In genomic region chr11:11579012-11579755, GRCh38 we compare ENCODE assay signal across 15 cellular contexts. TPM values are rescaled to one million over a fixed set of nuclear protein-coding genes. Genes with fewer than 3 reads are reported as not detected.
DNase-seq lines count a peak whose midpoint lies in the region; ATAC-seq, FAIRE-seq and TF ChIP-seq lines count a peak whose summit lies in the region.
"Had no signal": no experiment of that assay in that cellular context is flagged by ENCODE, and none has a peak within 500 bp of the region (broad histone marks: within the 10 kb centered on the region; RNA-seq: fewer than 3 reads in every experiment).

No MANE protein-coding gene starts in this region.

- no peaks in the 10 kb centered on the region for H3K9me3 ChIP-seq in right lobe of liver
- no peaks in the 10 kb centered on the region for H3K9me3 ChIP-seq in HepG2 (ENCODE audit: low read length)
- H3K9me3 ChIP-seq in ascending aorta, result no peaks in the 10 kb centered on the region
- H3K9me3 ChIP-seq: esophagus squamous epithelium had no signal

- no peak overlapping the region for H3K4me2 ChIP-seq in HepG2 (ENCODE audit: low read depth, low read length)

- H4K20me1 ChIP-seq in HepG2 (ENCODE audit: insufficient read depth, low read length), result no peaks in the 10 kb centered on the region

- CTCF ChIA-PET in HepG2 (lab: Yijun Ruan, JAX; ENCODE audit: low intra/inter-chr PET ratio, low total read pairs), result no interaction called here

- H2AFZ ChIP-seq in HepG2 (ENCODE audit: low read length), result no peak overlapping the region

- no peak for TF ChIP-seq RAD21 in HepG2 (CRISPR knock-in tag; IDR thresholded peaks at IDR 0.05)

- POLR2A ChIA-PET in HepG2 (lab: Yijun Ruan, JAX), result no interaction called here

- TF ChIP-seq CTCF in right lobe of liver (IDR thresholded peaks at IDR 0.05) (no peak), HepG2 (CRISPR knock-in tag; IDR thresholded peaks at IDR 0.05) (no peak), ascending aorta (IDR thresholded peaks at IDR 0.05) (no peak), foreskin fibroblast (IDR thresholded peaks at IDR 0.05; ENCODE audit: low read depth, low read length) (no peak)

- H3K27me3 ChIP-seq in right lobe of liver, result no peaks in the 10 kb centered on the region
- H3K27me3 ChIP-seq in HepG2 (ENCODE audit: control insufficient read depth in 1 of 2, insufficient read depth in 2 of 2, low read length in 2 of 2), result peaks cover 4 to 20% of the 10 kb centered on the region in 2 experiments; a peak in 4 of 5 replicates
- no peaks in the 10 kb centered on the region for H3K27me3 ChIP-seq in ascending aorta
- H3K27me3 ChIP-seq: esophagus squamous epithelium had no signal

- H3K4me3 ChIP-seq in right lobe of liver (no peak overlapping the region), HepG2 (replicated peaks in 1 of 3; ENCODE audit: insufficient read depth in 1 of 3, low read depth in 2 of 3, low read length in 3 of 3) (no peak overlapping the region), ascending aorta (no peak overlapping the region), foreskin fibroblast (ENCODE audit: low read depth in 1 of 2, low read length in 2 of 2) (no peak overlapping the region)
- H3K4me3 ChIP-seq: esophagus squamous epithelium had no signal

- no TSS peak for BruUV-seq in HepG2 (replicated peaks; lab: Mats Ljungman, UMichigan)

- TF ChIP-seq POLR2A in right lobe of liver (IDR thresholded peaks at IDR 0.05) (no peak), HepG2 (IDR thresholded peaks at IDR 0.05; ENCODE audit: insufficient read depth in 1 of 2, low read depth in 2 of 2, low read length in 2 of 2) (no peak)

- no CpG with 5 or more reads among the region's 13 CpGs for WGBS in right lobe of liver (ENCODE audit: insufficient coverage, low coverage, low lambda C conversion rate, missing lambda C conversion rate)
- 43% methylated on average over 12 of the region's 13 CpGs for WGBS in HepG2 (ENCODE audit: low lambda C conversion rate)

- in situ Hi-C loops in HepG2 (cut with HindIII; ENCODE audit: extremely low pct_ligation_motif_present, low pct_unique_long_range_greater_than_20kb), result no loop called here

- DNase-seq in right lobe of liver (peak; percentile 33 to 61 (median 53)), HepG2 (ENCODE audit: low spot score) (no peak), ascending aorta (ENCODE audit: low spot score in 2 of 2) (no peak), left lobe of liver (ENCODE audit: low spot score) (peak; percentile 51), foreskin fibroblast (no peak), NCI-H510A treated with DMSO at 0.1 percent for 48 hours (lab: John Stamatoyannopoulos, UW) (no peak)
- DNase-seq: activated CD4-positive, alpha-beta memory T cell treated with anti-CD3 and anti-CD28 coated beads, Interleukin-2, amount 10 ng/mL, durations not matched to agents 7 days and 5 days; activated T-cell treated with anti-CD3 and anti-CD28 coated beads, Interleukin-2, amount 50 U/mL, for 48 hours; CD8-positive, alpha-beta memory T cell; esophagus squamous epithelium; NK-92 treated with Interleukin-12 subunit alpha and Interleukin-12 subunit beta, amount 100 ng/mL, for 24 hours; T-helper 1 cell had no signal

- no peaks in the 10 kb centered on the region for H3K36me3 ChIP-seq in right lobe of liver
- H3K36me3 ChIP-seq in HepG2 (replicated peaks in 1 of 2; ENCODE audit: control insufficient read depth in 1 of 2, insufficient read depth in 2 of 2, low read length in 2 of 2), result no peaks in the 10 kb centered on the region
- H3K36me3 ChIP-seq in ascending aorta, result no peaks in the 10 kb centered on the region
- H3K36me3 ChIP-seq: esophagus squamous epithelium had no signal

- ATAC-seq in right lobe of liver (peak in 1 of 4 donors; percentile 19), HepG2 (no peak), left lobe of liver (peak; percentile 20), HG02798 (IDR thresholded peaks at IDR 0.05; ENCODE audit: poor library complexity, unreplicated experiment) (no peak), HG03521 (IDR thresholded peaks at IDR 0.05; ENCODE audit: unreplicated experiment) (no peak)

- H3K79me2 ChIP-seq in HepG2 (ENCODE audit: insufficient read depth, low read length), result no peaks in the 10 kb centered on the region

- no peak overlapping the region for H3K9ac ChIP-seq in HepG2 (ENCODE audit: insufficient read depth, low read depth, low read length)

- TF ChIP-seq EP300 in HepG2 (IDR thresholded peaks at IDR 0.05; ENCODE audit: low read depth in 2 of 2, low read length in 2 of 2) (no peak), HepG2 (CRISPR knock-in tag; IDR thresholded peaks at IDR 0.05; ENCODE audit: borderline replicate concordance) (no peak)

- H3K4me1 ChIP-seq in right lobe of liver, result peaks cover 0 to 29% (median 9%) of the 10 kb centered on the region in 4 donors
- H3K4me1 ChIP-seq in HepG2 (ENCODE audit: insufficient read depth, low read length), result no peaks in the 10 kb centered on the region
- H3K4me1 ChIP-seq in ascending aorta, result peaks cover 4 to 20% of the 10 kb centered on the region in 2 donors

- FAIRE-seq in HepG2 (lab: Jason Lieb, UNC), result no peak
- FAIRE-seq: islet of Langerhans had no signal

- intact Hi-C loops in right lobe of liver (cut with DNase I) (no loop called here), HepG2 (cut with micrococcal nuclease; ENCODE audit: unreplicated experiment) (no loop called here), ascending aorta (cut with DNase I) (no loop called here)

- peak overlapping the region in 1 of 3 donors; percentile 47 for H3K27ac ChIP-seq in right lobe of liver
- H3K27ac ChIP-seq in HepG2 (ENCODE audit: extremely low read length, insufficient read depth, low read length), result no peak overlapping the region
- H3K27ac ChIP-seq in ascending aorta, result peak overlapping the region; percentile 23 to 72

TF ChIP-seq in HepG2, 621 proteins besides CTCF, POLR2A, EP300 and RAD21 (continues in another document):
- TF ChIP-seq MED13 (CRISPR knock-in tag; IDR thresholded peaks at IDR 0.05) (no peak), ZNF451 (CRISPR knock-in tag; IDR thresholded peaks at IDR 0.05) (no peak), HNRNPH1 (optimal IDR thresholded peaks at IDR 0.05; ENCODE audit: low read depth, low read length) (no peak), PCBP1 (IDR thresholded peaks at IDR 0.05; ENCODE audit: borderline replicate concordance, low read depth, low read length) (no peak), ZNF432 (CRISPR knock-in tag; IDR thresholded peaks at IDR 0.05; ENCODE audit: borderline replicate concordance) (no peak), CREB1 (IDR thresholded peaks at IDR 0.05) (no peak), CREB1 (CRISPR knock-in tag; IDR thresholded peaks at IDR 0.05) (no peak), ZHX1 (CRISPR knock-in tag; IDR thresholded peaks at IDR 0.05; ENCODE audit: low read depth) (no peak), FOXC1 (CRISPR knock-in tag; IDR thresholded peaks at IDR 0.05; ENCODE audit: borderline replicate concordance) (no peak), PRPF4 (IDR thresholded peaks at IDR 0.05; ENCODE audit: low read depth, low read length, poor library complexity, severe bottlenecking) (no peak), ZNF205 (CRISPR knock-in tag; IDR thresholded peaks at IDR 0.05) (no peak), ZNF629 (CRISPR knock-in tag; conservative IDR thresholded peaks at IDR 0.05) (no peak)

RNA-seq across cellular contexts. Expression of gene GALNT18, which starts 42.6 kb away (rescaled TPM):
- total RNA-seq in right lobe of liver, result 10 to 100 TPM in 3 of 6 experiments, 1 to 10 TPM in 3; 3.7 to 11.4 (median 7.8) TPM
- total RNA-seq in HepG2 (2016; rRNA removed; fragmentation: Illumina TruSeq; extraction: Trizol), result 0.10 TPM in 1 of 2 replicates, not detected in the other
- not detected in 2 replicates for total RNA-seq in HepG2 (2016; cell fraction: cytosol; rRNA removed; fragmentation: Illumina TruSeq; extraction: Trizol; ENCODE audit: low read depth)
- total RNA-seq in HepG2 (2016; cell fraction: insoluble cytoplasmic fraction; rRNA removed; fragmentation: Illumina TruSeq; extraction: Trizol), result 0.04 and 0.09 TPM in 2 replicates
- not detected in 2 replicates for total RNA-seq in HepG2 (2016; cell fraction: membrane; rRNA removed; fragmentation: Illumina TruSeq; extraction: Trizol)
- not detected in 2 replicates for total RNA-seq in HepG2 (2016; cell fraction: nucleus; rRNA removed; fragmentation: Illumina TruSeq; extraction: Trizol)
- 0.11 and 0.35 TPM in 2 replicates for polyA plus RNA-seq in HepG2 (2011; rRNA removed)
- polyA plus RNA-seq in HepG2 (2011; cell fraction: cytosol; rRNA removed), result 0.14 and 0.15 TPM in 2 replicates
- polyA plus RNA-seq in HepG2 (2011; cell fraction: nucleus; rRNA removed), result 0.14 and 0.24 TPM in 2 replicates
- polyA plus RNA-seq in HepG2 (2012), result 0.08 TPM in 1 of 2 replicates, not detected in the other
- not detected in 2 replicates for polyA plus RNA-seq in HepG2 (2016; cell fraction: cytosol; fragmentation: Illumina TruSeq; extraction: Trizol; ENCODE audit: low read depth)
- 0.09 TPM in 2 replicates for polyA plus RNA-seq in HepG2 (2016; cell fraction: insoluble cytoplasmic fraction; fragmentation: Illumina TruSeq; extraction: Trizol; ENCODE audit: low read depth)
- polyA plus RNA-seq in HepG2 (2016; cell fraction: membrane; fragmentation: Illumina TruSeq; extraction: Trizol; ENCODE audit: low read depth), result not detected in 2 replicates
- polyA plus RNA-seq in HepG2 (2016; cell fraction: nucleus; fragmentation: Illumina TruSeq; extraction: Trizol; ENCODE audit: insufficient read depth, low read depth), result not detected in 2 replicates
- 0.22 and 0.26 TPM in 2 replicates for polyA minus RNA-seq in HepG2 (2011; rRNA and poly(A)+ RNA removed; ENCODE audit: low replicate concordance)
- polyA minus RNA-seq in HepG2 (2011; cell fraction: cytosol; rRNA and poly(A)+ RNA removed), result not detected in 2 replicates
- polyA minus RNA-seq in HepG2 (2011; cell fraction: nucleus; rRNA and poly(A)+ RNA removed), result 0.26 and 0.50 TPM in 2 replicates
- 53.5 TPM for total RNA-seq in ascending aorta
- total RNA-seq in left lobe of liver, result 5.7 TPM
- polyA plus RNA-seq: CD8-positive, alpha-beta memory T cell had no signal

Comparison
In these comparisons a context has a peak if more than half of its experiments do, and no peak if none do; other contexts are left out.
1. DNase-seq: peak in right lobe of liver (3 of 3) and left lobe of liver (single experiment); none in HepG2 (single experiment), ascending aorta (0 of 2), foreskin fibroblast (0 of 2) and NCI-H510A treated with DMSO at 0.1 percent for 48 hours (single experiment).